ENCODE assay signal across 1 cellular context in genomic region chr16:21084631-21085235, GRCh38.
TF ChIP-seq lines count a peak whose summit lies in the region.

No MANE protein-coding gene starts in this region.

TF ChIP-seq in HepG2, 621 proteins besides CTCF, POLR2A, EP300 and RAD21 (continued from another document):
- TF ChIP-seq XRCC5 (optimal IDR thresholded peaks at IDR 0.05; ENCODE audit: low read length) (peak; percentile 19), KDM5B (CRISPR knock-in tag; IDR thresholded peaks at IDR 0.05; ENCODE audit: borderline replicate concordance) (0 out of 2 replicates have a peak, but pooled peaks have one; percentile 39), ZBTB8A (CRISPR knock-in tag; IDR thresholded peaks at IDR 0.05; ENCODE audit: borderline replicate concordance, low read depth) (no peak), TFAP4 (IDR thresholded peaks at IDR 0.05; ENCODE audit: borderline replicate concordance, low read depth) (peak; percentile 56; the same call in 1 of the 2 replicates), NR0B2 (CRISPR knock-in tag; IDR thresholded peaks at IDR 0.05) (0 out of 2 replicates have a peak, but pooled peaks have one; percentile 19)
TF ChIP-seq in HepG2: peak in this region for 7.
